ENCODE assay signal across 33 cellular contexts in the genomic region with DNA sequence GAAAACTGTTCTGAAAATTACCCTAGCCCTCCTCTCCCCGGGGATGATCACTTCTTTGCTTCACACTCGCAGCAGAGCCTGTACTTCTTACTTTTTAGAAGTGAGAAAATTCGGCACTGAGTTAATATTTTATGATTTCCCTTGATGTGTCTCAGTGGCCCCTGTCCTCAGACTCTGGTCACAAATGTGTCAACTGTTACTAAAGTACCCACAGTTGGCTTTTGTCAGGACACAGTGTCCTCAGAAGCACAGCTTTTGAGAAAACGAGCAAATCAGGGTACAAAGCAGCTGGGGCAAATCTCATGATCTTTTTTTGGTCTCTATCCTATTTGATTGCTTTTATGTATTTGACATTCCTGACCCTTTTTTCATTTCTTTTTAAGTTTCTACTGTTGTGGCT.
"Had no signal": no experiment of that assay in that cellular context is flagged by ENCODE, and none has a peak within 500 bp of the region (broad histone marks: within the 10 kb centered on the region; RNA-seq: fewer than 3 reads in every experiment).

No MANE protein-coding gene starts in this region.

- H3K9me3 ChIP-seq: adrenal gland, body of pancreas, breast epithelium had no signal

- H3K9me3 Mint-ChIP-seq: activated B cell treated with CpG ODN at 0.5 μM for 24 hours; activated CD4-positive, alpha-beta memory T cell treated with anti-CD3 and anti-CD28 coated beads for 36 hours; activated CD4-positive, alpha-beta T cell treated with anti-CD3 and anti-CD28 coated beads, Interleukin-2, amount 10 ng/mL, durations not matched to agents 24 days and 14 days; activated CD8-positive, alpha-beta T cell treated with anti-CD3 and anti-CD28 coated beads for 36 hours; activated naive CD4-positive, alpha-beta T cell treated with anti-CD3 and anti-CD28 coated beads for 36 hours; activated naive CD4-positive, alpha-beta T cell treated with anti-CD3 and anti-CD28 coated beads, Interleukin-2, amount 50 U/mL, for 72 hours; activated naive CD8-positive, alpha-beta T cell treated with anti-CD3 and anti-CD28 coated beads for 36 hours; activated T-cell treated with anti-CD3 and anti-CD28 coated beads, Interleukin-2, amount 50 U/mL, for 24 hours; T-helper 1 cell treated with Interleukin-12 subunit alpha and Interleukin-12 subunit beta and Interleukin-4 antibody, amounts not matched to agents 30 μg/mL and 1 μg/mL, for 36 hours; T-helper 2 cell treated with Interferon-gamma antibody and Interleukin-4, amounts not matched to agents 5 μg/mL and 100 μg/mL, for 36 hours had no signal

- H3K4me3 ChIP-seq: adrenal gland, body of pancreas, breast epithelium had no signal

- DNase-seq: activated B cell treated with CpG ODN at 0.5 μM for 24 hours; activated CD4-positive, alpha-beta memory T cell treated with anti-CD3 and anti-CD28 coated beads for 36 hours; activated CD4-positive, alpha-beta T cell treated with anti-CD3 and anti-CD28 coated beads for 4 hours; activated CD4-positive, alpha-beta T cell treated with anti-CD3 and anti-CD28 coated beads, Interleukin-2, amount 10 ng/mL, durations not matched to agents 24 days and 14 days; activated CD4-positive, alpha-beta T cell treated with anti-CD3 and anti-CD28 coated beads, Interleukin-2, amount 50 U/mL, for 1 hour; activated CD4-positive, alpha-beta T cell treated with anti-CD3 and anti-CD28 coated beads, Interleukin-2, amount 50 U/mL, for 4 hours; activated CD4-positive, CD25-positive, alpha-beta regulatory T cell treated with anti-CD3 and anti-CD28 coated beads, Interleukin-2, amount 50 U/mL, for 72 hours; activated CD8-positive, alpha-beta memory T cell treated with anti-CD3 and anti-CD28 coated beads, Interleukin-2, amount 50 U/mL, for 4 hours; activated CD8-positive, alpha-beta T cell treated with anti-CD3 and anti-CD28 coated beads for 36 hours; activated effector memory CD4-positive, alpha-beta T cell treated with anti-CD3 and anti-CD28 coated beads, Interleukin-2, amount 50 U/mL, for 16 hours; activated gamma-delta T cell treated with Interleukin-2 at 50 U/mL for 16 hours; activated naive CD4-positive, alpha-beta T cell; activated naive CD4-positive, alpha-beta T cell treated with anti-CD3 and anti-CD28 coated beads for 36 hours; activated naive CD4-positive, alpha-beta T cell treated with anti-CD3 and anti-CD28 coated beads, Interleukin-2, amount 50 U/mL, for 16 hours; activated naive CD8-positive, alpha-beta T cell treated with anti-CD3 and anti-CD28 coated beads for 36 hours; activated T-cell treated with anti-CD3 and anti-CD28 coated beads, Interleukin-2, amount 50 U/mL, for 24 hours; activated T-cell treated with anti-CD3 and anti-CD28 coated beads, Interleukin-2, amount 50 U/mL, for 48 hours; adrenal gland; amniotic stem cell; aorta; body of pancreas; brain microvascular endothelial cell; central memory CD4-positive, alpha-beta T cell; T-helper 1 cell; T-helper 2 cell; T-helper 9 cell had no signal

- H3K27ac Mint-ChIP-seq: activated B cell treated with CpG ODN at 0.5 μM for 24 hours; activated CD4-positive, alpha-beta memory T cell treated with anti-CD3 and anti-CD28 coated beads for 36 hours; activated CD4-positive, alpha-beta T cell treated with anti-CD3 and anti-CD28 coated beads, Interleukin-2, amount 10 ng/mL, durations not matched to agents 24 days and 14 days; activated CD8-positive, alpha-beta T cell treated with anti-CD3 and anti-CD28 coated beads for 36 hours; activated naive CD4-positive, alpha-beta T cell treated with anti-CD3 and anti-CD28 coated beads for 36 hours; activated T-cell treated with anti-CD3 and anti-CD28 coated beads, Interleukin-2, amount 50 U/mL, for 24 hours; T-helper 1 cell treated with Interleukin-12 subunit alpha and Interleukin-12 subunit beta and Interleukin-4 antibody, amounts not matched to agents 30 μg/mL and 1 μg/mL, for 36 hours; T-helper 2 cell treated with Interferon-gamma antibody and Interleukin-4, amounts not matched to agents 5 μg/mL and 100 μg/mL, for 36 hours had no signal

- FAIRE-seq: astrocyte, TTC549 had no signal

- H3K27me3 Mint-ChIP-seq: activated B cell treated with CpG ODN at 0.5 μM for 24 hours; activated CD4-positive, alpha-beta memory T cell treated with anti-CD3 and anti-CD28 coated beads for 36 hours; activated CD4-positive, alpha-beta T cell treated with anti-CD3 and anti-CD28 coated beads, Interleukin-2, amount 10 ng/mL, durations not matched to agents 24 days and 14 days; activated CD8-positive, alpha-beta T cell treated with anti-CD3 and anti-CD28 coated beads for 36 hours; activated naive CD8-positive, alpha-beta T cell treated with anti-CD3 and anti-CD28 coated beads for 36 hours; activated T-cell treated with anti-CD3 and anti-CD28 coated beads, Interleukin-2, amount 50 U/mL, for 24 hours had no signal

- ATAC-seq: activated CD8-positive, alpha-beta T cell treated with anti-CD3 and anti-CD28 coated beads for 36 hours; activated naive CD4-positive, alpha-beta T cell treated with anti-CD3 and anti-CD28 coated beads, Interleukin-2, amount 50 U/mL, for 72 hours; body of pancreas had no signal

- H3K4me1 ChIP-seq: adrenal gland, body of pancreas, breast epithelium had no signal

- H3K4me3 Mint-ChIP-seq: activated B cell treated with CpG ODN at 0.5 μM for 24 hours; activated CD4-positive, alpha-beta memory T cell treated with anti-CD3 and anti-CD28 coated beads for 36 hours; activated CD4-positive, alpha-beta T cell treated with anti-CD3 and anti-CD28 coated beads, Interleukin-2, amount 10 ng/mL, durations not matched to agents 24 days and 14 days; activated CD8-positive, alpha-beta T cell treated with anti-CD3 and anti-CD28 coated beads for 36 hours; activated naive CD4-positive, alpha-beta T cell treated with anti-CD3 and anti-CD28 coated beads for 36 hours; activated naive CD8-positive, alpha-beta T cell treated with anti-CD3 and anti-CD28 coated beads for 36 hours; activated T-cell treated with anti-CD3 and anti-CD28 coated beads, Interleukin-2, amount 50 U/mL, for 24 hours; T-helper 1 cell treated with Interleukin-12 subunit alpha and Interleukin-12 subunit beta and Interleukin-4 antibody, amounts not matched to agents 30 μg/mL and 1 μg/mL, for 36 hours; T-helper 2 cell treated with Interferon-gamma antibody and Interleukin-4, amounts not matched to agents 5 μg/mL and 100 μg/mL, for 36 hours had no signal

- H3K27ac ChIP-seq: adrenal gland, body of pancreas, brain microvascular endothelial cell, breast epithelium, VCaP had no signal

- H3K36me3 ChIP-seq: adrenal gland, brain microvascular endothelial cell had no signal

- H3K27me3 ChIP-seq: adrenal gland, body of pancreas, brain microvascular endothelial cell, breast epithelium had no signal
